ENCODE assay signal across 20 cellular contexts in the genomic region with DNA sequence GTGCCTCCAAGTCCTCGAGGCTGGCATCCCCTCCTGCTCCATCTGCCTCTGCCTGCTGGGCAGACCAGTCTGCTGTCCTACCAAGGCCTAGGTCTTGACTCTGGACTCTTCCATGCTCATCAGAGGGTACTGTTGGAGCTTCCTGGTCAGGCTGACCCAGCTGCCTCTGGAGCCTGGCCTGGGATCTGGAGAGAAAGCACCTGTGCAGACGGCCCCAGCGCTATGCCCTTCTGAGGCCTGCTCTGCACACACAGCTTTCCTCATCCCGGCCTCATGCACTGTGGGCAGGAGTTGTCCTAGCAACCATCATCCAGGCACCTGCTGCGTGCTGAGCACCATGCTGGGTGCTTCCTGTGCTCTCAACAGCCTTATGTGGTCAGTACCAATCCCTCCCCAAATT.
DNase-seq lines count a peak whose midpoint lies in the region; ATAC-seq, FAIRE-seq and TF ChIP-seq lines count a peak whose summit lies in the region.
"Had no signal": no experiment of that assay in that cellular context is flagged by ENCODE, and none has a peak within 500 bp of the region (broad histone marks: within the 10 kb centered on the region; RNA-seq: fewer than 3 reads in every experiment).

No MANE protein-coding gene starts in this region.

- H2AFZ ChIP-seq in H1 (ENCODE audit: low read length), result no peak overlapping the region

- H3K4me1 ChIP-seq in left ventricle myocardium inferior (peaks cover 28% of the 10 kb centered on the region), right atrium auricular region (peaks cover 0 to 27% of the 10 kb centered on the region in 2 donors), H1 (replicated peaks in 1 of 4; ENCODE audit: control insufficient read depth in 3 of 4, insufficient read depth in 4 of 4, low read length in 3 of 4) (peaks cover 0 to 14% (median 6%) of the 10 kb centered on the region in 4 experiments; a peak in 5 of 7 replicates), upper lobe of right lung (peaks cover 27% of the 10 kb centered on the region)

- H4K20me1 ChIP-seq in H1 (replicated peaks in 1 of 2; ENCODE audit: control insufficient read depth in 1 of 2, insufficient read depth in 2 of 2, low read length in 2 of 2), result peaks cover 0 to 2% of the 10 kb centered on the region in 2 experiments

- H3K18ac ChIP-seq in H1 (ENCODE audit: extremely low read depth, low read length), result no peak overlapping the region

- WGBS in H1 (ENCODE audit: extremely low coverage in 1 of 2, insufficient coverage in 1 of 2, insufficient read length in 1 of 2, insufficient replicate concordance in 2 of 2, low coverage in 1 of 2, low lambda C conversion rate in 2 of 2, missing lambda C conversion rate in 1 of 2), 2 experiments, result 98% methylated on average over 5 of the region's 5 CpGs; no CpG with 5 or more reads in 1 of the 2 experiments

- TF ChIP-seq POLR2A in H1 (IDR thresholded peaks at IDR 0.05; ENCODE audit: control extremely low read depth in 1 of 2, low read depth in 2 of 2, low read length in 2 of 2), result no peak

- POLR2A ChIA-PET in H1 (lab: Charles Lee; ENCODE audit: partially characterized antibody), result no interaction called here

- H3K9ac ChIP-seq in H1 (replicated peaks in 1 of 4; ENCODE audit: extremely low read depth in 1 of 4, low read depth in 3 of 4, low read length in 3 of 4), result no peak overlapping the region
- H3K9ac ChIP-seq: SK-N-SH had no signal

- no peak overlapping the region; the same call in 1 of the 2 replicates for H2BK12ac ChIP-seq in H1 (ENCODE audit: low read depth, low read length)

- peak overlapping the region; percentile 17 for H3K56ac ChIP-seq in H1 (replicated peaks; ENCODE audit: insufficient read length, low read depth, low read length)

- H3K4me2 ChIP-seq in H1 (ENCODE audit: insufficient read depth in 1 of 2, low read depth in 2 of 2, low read length in 2 of 2), result no peak overlapping the region
- H3K4me2 ChIP-seq: SK-N-SH had no signal

- no peak overlapping the region for H3K4ac ChIP-seq in H1 (replicated peaks; ENCODE audit: insufficient read length, low read depth, low read length)

- H2BK15ac ChIP-seq in H1 (ENCODE audit: low read length), result no peak overlapping the region

- peak; percentile 63 for DNase-seq in DMS53 (lab: John Stamatoyannopoulos, UW)
- DNase-seq in DMS53 treated with DMSO at 0.1 percent for 48 hours (lab: John Stamatoyannopoulos, UW; ENCODE audit: unreplicated experiment), result no peak
- DNase-seq in left ventricle myocardium inferior, result peak; percentile 9
- no peak for DNase-seq in right atrium auricular region (ENCODE audit: low spot score)
- DNase-seq in H1 (ENCODE audit: low read depth in 1 of 2, low spot score in 2 of 2), result no peak
- DNase-seq in upper lobe of right lung, result peak; percentile 56
- DNase-seq in NCI-H187 (lab: John Stamatoyannopoulos, UW), result no peak
- DNase-seq: 8988T, C1 segment of cervical spinal cord, DMS79, HCEC 1CT, Kasumi-1, MM.1S, NCI-H2081 treated with DMSO at 0.1 percent for 48 hours, NCI-H446 treated with DMSO at 0.1 percent for 48 hours, NCI-H82, Peyer's patch, SK-N-SH, T-cell had no signal

- peaks cover 10% of the 10 kb centered on the region; the same call in 1 of the 2 replicates for H3K23me2 ChIP-seq in H1 (ENCODE audit: low read depth, low read length)

- H3K4me3 ChIP-seq in left ventricle myocardium inferior, result no peak overlapping the region
- H3K4me3 ChIP-seq in right atrium auricular region, result no peak overlapping the region
- no peak overlapping the region for H3K4me3 ChIP-seq in H1 (ENCODE audit: extremely low read depth in 1 of 4, insufficient read depth in 2 of 4, low read depth in 3 of 4, low read length in 4 of 4)
- H3K4me3 ChIP-seq in upper lobe of right lung, result no peak overlapping the region
- H3K4me3 ChIP-seq: Peyer's patch had no signal

- TF ChIP-seq CTCF in left ventricle myocardium inferior (IDR thresholded peaks at IDR 0.05; ENCODE audit: borderline replicate concordance), result no peak
- no peak for TF ChIP-seq CTCF in right atrium auricular region (IDR thresholded peaks at IDR 0.05)
- no peak for TF ChIP-seq CTCF in H1 (IDR thresholded peaks at IDR 0.05; ENCODE audit: control extremely low read depth in 1 of 3, insufficient read depth in 1 of 3, low read depth in 1 of 3, low read length in 3 of 3)
- no peak for TF ChIP-seq CTCF in upper lobe of right lung (IDR thresholded peaks at IDR 0.05)

- no peak for TF ChIP-seq RAD21 in H1 (IDR thresholded peaks at IDR 0.05 in 1 of 2, conservative IDR thresholded peaks at IDR 0.05 in 1 of 2; ENCODE audit: low read depth in 2 of 2, low read length in 2 of 2)

- no peak overlapping the region for H2BK5ac ChIP-seq in H1 (ENCODE audit: low read depth, low read length)

- intact Hi-C loops in left ventricle myocardium inferior (cut with micrococcal nuclease), result no loop called here
- intact Hi-C loops in upper lobe of right lung (cut with DNase I), result no loop called here

- H2BK120ac ChIP-seq in H1 (replicated peaks; ENCODE audit: low read depth, low read length), result no peak overlapping the region

- H3K9me3 ChIP-seq in left ventricle myocardium inferior (replicated peaks) (peaks cover 25% of the 10 kb centered on the region), right atrium auricular region (peaks cover 0 to 17% of the 10 kb centered on the region in 2 donors), H1 (ENCODE audit: insufficient read depth in 2 of 2, low read depth in 1 of 2, low read length in 1 of 2) (peaks cover 9 to 10% of the 10 kb centered on the region in 2 experiments), upper lobe of right lung (no peaks in the 10 kb centered on the region)
- H3K9me3 ChIP-seq: SK-N-SH had no signal

- ATAC-seq in upper lobe of right lung, result no peak
- ATAC-seq in GM21381 (IDR thresholded peaks at IDR 0.05; ENCODE audit: unreplicated experiment), result no peak
- ATAC-seq: T-cell had no signal

- H3K27ac ChIP-seq in left ventricle myocardium inferior (replicated peaks) (no peak overlapping the region), right atrium auricular region (no peak overlapping the region), H1 (ENCODE audit: low read depth, low read length) (no peak overlapping the region), upper lobe of right lung (no peak overlapping the region)
- H3K27ac ChIP-seq: Peyer's patch had no signal

- H2AK5ac ChIP-seq in H1 (ENCODE audit: low read depth, low read length), result peak overlapping the region; percentile 65; the same call in 1 of the 2 replicates

- no peak for FAIRE-seq in H1 (lab: Jason Lieb, UNC)

- H4K91ac ChIP-seq in H1 (replicated peaks; ENCODE audit: insufficient read length, low read length), result no peak overlapping the region

- H3K27me3 ChIP-seq in left ventricle myocardium inferior (ENCODE audit: low read depth), result no peaks in the 10 kb centered on the region
- H3K27me3 ChIP-seq in right atrium auricular region, result no peaks in the 10 kb centered on the region
- H3K27me3 ChIP-seq in H1 (replicated peaks in 1 of 4; ENCODE audit: control insufficient read depth in 3 of 4, extremely low read depth in 1 of 4, insufficient read depth in 3 of 4, low read length in 3 of 4), result peaks cover 0 to 30% (median 14%) of the 10 kb centered on the region in 4 experiments; a peak in 6 of 7 replicates
- no peaks in the 10 kb centered on the region for H3K27me3 ChIP-seq in upper lobe of right lung
- H3K27me3 ChIP-seq: Peyer's patch had no signal

- H4K8ac ChIP-seq in H1 (ENCODE audit: extremely low read depth, insufficient read depth, low read length), result no peak overlapping the region

- H3K36me3 ChIP-seq in left ventricle myocardium inferior (no peaks in the 10 kb centered on the region), right atrium auricular region (no peaks in the 10 kb centered on the region), H1 (ENCODE audit: control insufficient read depth in 2 of 4, insufficient read depth in 4 of 4, low read length in 3 of 4) (no peaks in the 10 kb centered on the region), upper lobe of right lung (no peaks in the 10 kb centered on the region)
- H3K36me3 ChIP-seq: Peyer's patch had no signal

- no peak for TF ChIP-seq EP300 in H1 (IDR thresholded peaks at IDR 0.05; ENCODE audit: borderline replicate concordance in 1 of 2, low read depth in 2 of 2, low read length in 2 of 2)

- H3K23ac ChIP-seq in H1 (ENCODE audit: insufficient read length), result no peak overlapping the region

- CTCF ChIA-PET in H1 (lab: Charles Lee; ENCODE audit: partially characterized antibody), result interaction anchor here (0.6 to 1.3 kb wide), 7 partner anchors 12 to 395 kb away, joined by 3 to 5 read pairs (median 3); no protein-coding TSS in a partner anchor

- H3K79me2 ChIP-seq in H1 (ENCODE audit: control insufficient read depth in 1 of 2, insufficient read depth in 2 of 2, low read length in 2 of 2), result no peaks in the 10 kb centered on the region

- 0 out of 2 replicates have a peak overlapping the region, but pooled peaks have one; percentile 43 for H2BK20ac ChIP-seq in H1 (ENCODE audit: low read length)

- no peak overlapping the region for H3K14ac ChIP-seq in H1 (ENCODE audit: insufficient read length)

- H3K79me1 ChIP-seq in H1 (ENCODE audit: low read depth, low read length), result no peaks in the 10 kb centered on the region

- no peak overlapping the region for H4K5ac ChIP-seq in H1 (ENCODE audit: insufficient read length, low read depth, low read length)

TF ChIP-seq in H1, 55 proteins besides CTCF, POLR2A, EP300 and RAD21:
- TF ChIP-seq MAFK (IDR thresholded peaks at IDR 0.05; ENCODE audit: low read depth, low read length) (no peak), KDM1A (IDR thresholded peaks at IDR 0.05; ENCODE audit: borderline replicate concordance, low read length) (no peak), E2F6 (IDR thresholded peaks at IDR 0.05) (no peak)
TF ChIP-seq in H1: peak in this region for 0.

Comparison
In these comparisons a context has a peak if more than half of its experiments do, and no peak if none do; other contexts are left out.
1. DNase-seq: peak in DMS53 (single experiment), left ventricle myocardium inferior (single experiment) and upper lobe of right lung (single experiment); none in DMS53 treated with DMSO at 0.1 percent for 48 hours (single experiment), right atrium auricular region (single experiment), H1 (0 of 2) and NCI-H187 (0 of 2).